8 cellular contexts compared by ENCODE assay signal in the genomic region with DNA sequence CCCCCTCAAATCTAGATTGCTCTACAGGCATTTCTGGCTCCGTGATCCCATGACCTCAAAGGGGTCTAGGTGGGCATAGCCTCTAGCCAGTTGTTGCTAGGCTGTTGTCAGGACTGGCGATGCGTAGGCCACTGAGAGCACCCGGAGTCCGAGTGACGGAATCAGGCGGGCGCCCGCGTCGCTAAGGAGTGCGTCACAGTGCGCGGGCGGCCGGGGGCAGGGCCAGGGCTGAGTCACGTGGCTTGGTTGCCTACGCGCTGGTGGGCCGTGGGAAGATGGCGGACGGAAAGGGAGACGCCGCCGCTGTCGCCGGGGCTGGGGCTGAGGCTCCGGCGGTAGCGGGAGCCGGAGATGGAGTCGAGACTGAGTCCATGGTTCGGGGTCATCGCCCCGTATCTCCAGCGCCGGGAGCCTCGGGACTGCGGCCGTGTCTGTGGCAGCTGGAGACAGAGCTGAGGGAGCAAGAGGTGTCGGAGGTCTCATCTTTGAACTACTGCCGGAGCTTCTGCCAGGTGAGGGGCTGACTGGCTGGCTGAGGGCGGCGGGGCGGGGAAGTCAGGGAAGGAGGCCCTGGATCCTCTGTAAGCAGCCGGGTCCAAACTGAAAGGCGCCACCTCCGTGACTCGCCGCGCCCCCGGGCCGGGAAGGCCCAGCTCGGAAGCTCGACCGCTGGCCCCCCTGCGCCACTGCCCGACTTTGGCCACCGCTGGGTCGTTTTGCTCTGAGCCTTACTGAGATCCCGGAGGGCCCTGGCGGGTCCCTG. TPM values are rescaled to one million over a fixed set of nuclear protein-coding genes. Genes with fewer than 3 reads are reported as not detected.
A peak's percentile ranks its signal among the peaks of the same experiment; 100 is the strongest.
DNase-seq lines count a peak whose midpoint lies in the region; ATAC-seq and TF ChIP-seq lines count a peak whose summit lies in the region.

A gene with protein sequence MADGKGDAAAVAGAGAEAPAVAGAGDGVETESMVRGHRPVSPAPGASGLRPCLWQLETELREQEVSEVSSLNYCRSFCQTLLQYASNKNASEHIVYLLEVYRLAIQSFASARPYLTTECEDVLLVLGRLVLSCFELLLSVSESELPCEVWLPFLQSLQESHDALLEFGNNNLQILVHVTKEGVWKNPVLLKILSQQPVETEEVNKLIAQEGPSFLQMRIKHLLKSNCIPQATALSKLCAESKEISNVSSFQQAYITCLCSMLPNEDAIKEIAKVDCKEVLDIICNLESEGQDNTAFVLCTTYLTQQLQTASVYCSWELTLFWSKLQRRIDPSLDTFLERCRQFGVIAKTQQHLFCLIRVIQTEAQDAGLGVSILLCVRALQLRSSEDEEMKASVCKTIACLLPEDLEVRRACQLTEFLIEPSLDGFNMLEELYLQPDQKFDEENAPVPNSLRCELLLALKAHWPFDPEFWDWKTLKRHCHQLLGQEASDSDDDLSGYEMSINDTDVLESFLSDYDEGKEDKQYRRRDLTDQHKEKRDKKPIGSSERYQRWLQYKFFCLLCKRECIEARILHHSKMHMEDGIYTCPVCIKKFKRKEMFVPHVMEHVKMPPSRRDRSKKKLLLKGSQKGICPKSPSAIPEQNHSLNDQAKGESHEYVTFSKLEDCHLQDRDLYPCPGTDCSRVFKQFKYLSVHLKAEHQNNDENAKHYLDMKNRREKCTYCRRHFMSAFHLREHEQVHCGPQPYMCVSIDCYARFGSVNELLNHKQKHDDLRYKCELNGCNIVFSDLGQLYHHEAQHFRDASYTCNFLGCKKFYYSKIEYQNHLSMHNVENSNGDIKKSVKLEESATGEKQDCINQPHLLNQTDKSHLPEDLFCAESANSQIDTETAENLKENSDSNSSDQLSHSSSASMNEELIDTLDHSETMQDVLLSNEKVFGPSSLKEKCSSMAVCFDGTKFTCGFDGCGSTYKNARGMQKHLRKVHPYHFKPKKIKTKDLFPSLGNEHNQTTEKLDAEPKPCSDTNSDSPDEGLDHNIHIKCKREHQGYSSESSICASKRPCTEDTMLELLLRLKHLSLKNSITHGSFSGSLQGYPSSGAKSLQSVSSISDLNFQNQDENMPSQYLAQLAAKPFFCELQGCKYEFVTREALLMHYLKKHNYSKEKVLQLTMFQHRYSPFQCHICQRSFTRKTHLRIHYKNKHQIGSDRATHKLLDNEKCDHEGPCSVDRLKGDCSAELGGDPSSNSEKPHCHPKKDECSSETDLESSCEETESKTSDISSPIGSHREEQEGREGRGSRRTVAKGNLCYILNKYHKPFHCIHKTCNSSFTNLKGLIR (N-terminal part only) (plus strand): TSS at position 263 of the 763 bp plus-strand sequence. CDS start 13 bp downstream, at position 276.

- H3K9ac ChIP-seq in mucosa of rectum (ENCODE audit: low read depth in 1 of 2, low read length in 2 of 2): peak within 1 kb of the TSS; percentile 90 to 96

- H3K27ac ChIP-seq in PC-9 (peak within 1 kb of the TSS; percentile 63), mucosa of rectum (ENCODE audit: low read depth in 2 of 2, low read length in 2 of 2) (peak within 1 kb of the TSS; percentile 90 to 95)

- peak within 1 kb of the TSS; percentile 98 for H3K4me3 ChIP-seq in PC-9
- H3K4me3 ChIP-seq in mucosa of rectum (ENCODE audit: low read length in 2 of 2): peak within 1 kb of the TSS; percentile 85 to 93

- in situ Hi-C loops in KBM-7 (cut with MboI; ENCODE audit: low pct_unique_long_range_greater_than_20kb, low sequenced_read_pairs): no loop called here

- ATAC-seq in GM21619 (IDR thresholded peaks at IDR 0.05; ENCODE audit: unreplicated experiment): peak; percentile 89

- peaks cover 4% of the 10 kb centered on the region; the same call in 1 of the 2 replicates for H3F3A ChIP-seq in PC-9 (ENCODE audit: insufficient read depth, low read depth)

- peak within 1 kb of the TSS; percentile 94 for H3K4me2 ChIP-seq in PC-9

- peak within 1 kb of the TSS; percentile 98 for H2AFZ ChIP-seq in PC-9

- POLR2A ChIA-PET in PC-9 (lab: Charles Lee; ENCODE audit: unreplicated experiment): interaction anchor here (0.6 kb wide), 2 partner anchors 21 to 121 kb away, joined by 6 to 7 read pairs; a partner anchor contains a TSS

- no peaks in the 10 kb centered on the region for H3K27me3 ChIP-seq in PC-9 (ENCODE audit: insufficient read depth, low read depth)
- H3K27me3 ChIP-seq in mucosa of rectum (ENCODE audit: control insufficient read depth in 2 of 2, insufficient read depth in 2 of 2, low read length in 2 of 2): no peaks in the 10 kb centered on the region

- intact Hi-C loops in PC-9 (cut with micrococcal nuclease; ENCODE audit: unreplicated experiment): loop anchor here (1.0 kb wide), 2 partner anchors 97 to 151 kb away; a partner anchor contains a TSS

- H3K79me2 ChIP-seq in PC-9 (ENCODE audit: low read depth): peaks cover 55% of the 10 kb centered on the region

- H3K36me3 ChIP-seq in PC-9 (ENCODE audit: low read depth) (no peaks in the 10 kb centered on the region), mucosa of rectum (ENCODE audit: control insufficient read depth in 2 of 2, insufficient read depth in 2 of 2, low read length in 2 of 2) (no peaks in the 10 kb centered on the region)

- H3K9me3 ChIP-seq in PC-9 (ENCODE audit: insufficient read depth, low read depth) (no peaks in the 10 kb centered on the region), mucosa of rectum (ENCODE audit: control insufficient read depth in 2 of 2, low read length in 2 of 2) (no peaks in the 10 kb centered on the region)

- H3K4me1 ChIP-seq in PC-9 (replicated peaks; ENCODE audit: insufficient read depth): peaks cover 43% of the 10 kb centered on the region
- peaks cover 10 to 16% of the 10 kb centered on the region in 2 donors for H3K4me1 ChIP-seq in mucosa of rectum (ENCODE audit: control insufficient read depth in 2 of 2, insufficient read depth in 2 of 2, low read length in 2 of 2)

- peaks cover 46% of the 10 kb centered on the region for H4K20me1 ChIP-seq in PC-9 (ENCODE audit: insufficient read depth)

- TF ChIP-seq POLR2A in erythroblast (IDR thresholded peaks at IDR 0.05; ENCODE audit: low read length): peak; percentile 94

- peak; percentile 95 for DNase-seq in DMS114 treated with DMSO at 0.1 percent for 48 hours (lab: John Stamatoyannopoulos, UW; ENCODE audit: unreplicated experiment)
- DNase-seq in KBM-7: peak; percentile 96
- DNase-seq in PC-9: peak; percentile 80 to 95
- DNase-seq in activated T-cell treated with anti-CD3 and anti-CD28 coated beads for 48 hours (ENCODE audit: low read depth): peak; percentile 96
- DNase-seq in erythroblast (lab: John Stamatoyannopoulos, UW): peak; percentile 97 to 98
- peak; percentile 91 for DNase-seq in stimulated activated CD8-positive, alpha-beta memory T cell treated with anti-CD3 and anti-CD28 coated beads, Interleukin-4, amount 100 ng/mL, for 4 hours (ENCODE audit: low read depth in 2 of 2, low spot score in 1 of 2)

- CTCF ChIA-PET in PC-9 (lab: Charles Lee): interaction anchor here (0.7 to 1.5 kb wide), 6 partner anchors 8 to 174 kb away, joined by 3 to 9 read pairs (median 4); no protein-coding TSS in a partner anchor

- TF ChIP-seq CTCF in PC-9 (conservative IDR thresholded peaks at IDR 0.05): no peak

- TSS peak; percentile 60 for BruUV-seq in PC-9 (replicated peaks; lab: Mats Ljungman, UMichigan)

- H3K9me2 ChIP-seq in PC-9 (ENCODE audit: insufficient read depth): no peaks in the 10 kb centered on the region

RNA-seq across cellular contexts. Expression of the gene that starts here (rescaled TPM):
- total RNA-seq in PC-9 (2021): 14.2 and 15.5 TPM in 2 replicates

Comparison
In these comparisons a context has a peak if more than half of its experiments do, and no peak if none do; other contexts are left out.
1. Peak in every context shown above with its lines: DNase-seq, ATAC-seq, H3K4me3 ChIP-seq and H3K27ac ChIP-seq.